Comparison of ENCODE assay signal across 26 cellular contexts in genomic region chr1:68046885-68047658, GRCh38. TPM values are rescaled to one million over a fixed set of nuclear protein-coding genes. Genes with fewer than 3 reads are reported as not detected.
DNase-seq lines count a peak whose midpoint lies in the region; ATAC-seq and TF ChIP-seq lines count a peak whose summit lies in the region.
"Had no signal": no experiment of that assay in that cellular context is flagged by ENCODE, and none has a peak within 500 bp of the region (broad histone marks: within the 10 kb centered on the region; RNA-seq: fewer than 3 reads in every experiment).

No MANE protein-coding gene starts in this region.

- peaks cover 11 to 18% of the 10 kb centered on the region in 2 donors for H3K27me3 Mint-ChIP-seq in T-cell

- no peaks in the 10 kb centered on the region for H3K4me1 ChIP-seq in mucosa of descending colon (ENCODE audit: low read depth)
- H3K4me1 ChIP-seq: body of pancreas, thyroid gland had no signal

- no peak overlapping the region for H3K4me3 ChIP-seq in mucosa of descending colon
- H3K4me3 ChIP-seq: body of pancreas, thyroid gland had no signal

- POLR2A ChIA-PET in T-cell (lab: Charles Lee), result no interaction called here

- H3K9me3 ChIP-seq in mucosa of descending colon, result no peaks in the 10 kb centered on the region
- H3K9me3 ChIP-seq: body of pancreas, thyroid gland had no signal

- CTCF ChIA-PET in T-cell (lab: Charles Lee), result no interaction called here

- no peak overlapping the region for H3K4me3 Mint-ChIP-seq in T-cell
- H3K4me3 Mint-ChIP-seq: activated naive CD4-positive, alpha-beta T cell treated with anti-CD3 and anti-CD28 coated beads, Interleukin-2, amount 50 U/mL, for 24 hours; IgD-negative memory B cell; natural killer cell treated with Interleukin-12 subunit alpha and Interleukin-12 subunit beta and Interleukin-15 and Interleukin-18, amount 100 ng/mL, for 72 hours had no signal

- peaks cover 0 to 2% (median 0%) of the 10 kb centered on the region in 3 donors for H3K4me1 Mint-ChIP-seq in T-cell
- H3K4me1 Mint-ChIP-seq: activated naive CD4-positive, alpha-beta T cell treated with anti-CD3 and anti-CD28 coated beads, Interleukin-2, amount 50 U/mL, for 24 hours; IgD-negative memory B cell had no signal

- ATAC-seq in mucosa of descending colon (peak; percentile 53), T-cell (replicated peaks in 1 of 4) (no peak)
- ATAC-seq: body of pancreas; left colon; natural killer cell treated with Interleukin-12 subunit alpha and Interleukin-12 subunit beta and Interleukin-15 and Interleukin-18, amount 100 ng/mL, for 72 hours; Right ventricle myocardium inferior had no signal

- no peaks in the 10 kb centered on the region for H3K36me3 Mint-ChIP-seq in T-cell
- H3K36me3 Mint-ChIP-seq: activated naive CD4-positive, alpha-beta T cell treated with anti-CD3 and anti-CD28 coated beads, Interleukin-2, amount 50 U/mL, for 24 hours; IgD-negative memory B cell; natural killer cell treated with Interleukin-12 subunit alpha and Interleukin-12 subunit beta and Interleukin-15 and Interleukin-18, amount 100 ng/mL, for 72 hours had no signal

- intact Hi-C loops in mucosa of descending colon (cut with DNase I, micrococcal nuclease), result no loop called here

- H3K36me3 ChIP-seq in mucosa of descending colon (ENCODE audit: low read depth), result no peaks in the 10 kb centered on the region
- H3K36me3 ChIP-seq: thyroid gland had no signal

- no peak for TF ChIP-seq CTCF in mucosa of descending colon (IDR thresholded peaks at IDR 0.05)

- H3K27ac Mint-ChIP-seq in T-cell, result no peak overlapping the region
- H3K27ac Mint-ChIP-seq: activated naive CD4-positive, alpha-beta T cell treated with anti-CD3 and anti-CD28 coated beads, Interleukin-2, amount 50 U/mL, for 24 hours; IgD-negative memory B cell; natural killer cell treated with Interleukin-12 subunit alpha and Interleukin-12 subunit beta and Interleukin-15 and Interleukin-18, amount 100 ng/mL, for 72 hours had no signal

- H3K9me3 Mint-ChIP-seq in T-cell, result peaks cover 0 to 4% (median 0%) of the 10 kb centered on the region in 3 donors
- H3K9me3 Mint-ChIP-seq: activated naive CD4-positive, alpha-beta T cell treated with anti-CD3 and anti-CD28 coated beads, Interleukin-2, amount 50 U/mL, for 24 hours had no signal

- DNase-seq in D341Med (ENCODE audit: low spot score) (peak; percentile 61), LoVo (ENCODE audit: low spot score) (peak; percentile 2), astrocyte of the hippocampus (ENCODE audit: low read depth, low spot score) (peak; percentile 10), mucosa of descending colon (peak in 2 of 3 donors; percentile 11 to 37), epidermal melanocyte (ENCODE audit: insufficient read length, low spot score) (no peak), NCI-H1105 treated with DMSO at 0.1 percent for 48 hours (lab: John Stamatoyannopoulos, UW) (no peak), T-cell (no peak), HuH-7 (ENCODE audit: low spot score) (no peak)
- DNase-seq: activated CD4-positive, alpha-beta T cell treated with anti-CD3 and anti-CD28 coated beads for 1 hour; body of pancreas; C1 segment of cervical spinal cord; EL; left colon; MM.1S; NCI-H1436; NCI-H2107; NCI-H526; posterior cingulate gyrus; stimulated activated CD4-positive, alpha-beta T cell treated with anti-CD3 and anti-CD28 coated beads, Interleukin-1b, Interleukin-23, amount 100 ng/mL, for 48 hours; thyroid gland had no signal

RNA-seq across cellular contexts. Expression of gene DIRAS3, which starts 3.4 kb away (rescaled TPM):
- total RNA-seq in mucosa of descending colon (1 to 10 TPM in 1 of 3 donors, under 1 TPM in 2; 0.65 to 1.8 (median 0.90) TPM), T-cell (not detected)
- total RNA-seq: H1; natural killer cell treated with Interleukin-12 subunit alpha and Interleukin-12 subunit beta and Interleukin-15 and Interleukin-18, amount 100 ng/mL, for 72 hours; OCI-LY7 had no signal

Comparison
In these comparisons a context has a peak if more than half of its experiments do, and no peak if none do; other contexts are left out.
1. DNase-seq: peak in D341Med (single experiment), LoVo (single experiment), astrocyte of the hippocampus (single experiment) and mucosa of descending colon (2 of 3); none in epidermal melanocyte (single experiment), NCI-H1105 treated with DMSO at 0.1 percent for 48 hours (single experiment), T-cell (0 of 34) and HuH-7 (single experiment).